In the genomic region with DNA sequence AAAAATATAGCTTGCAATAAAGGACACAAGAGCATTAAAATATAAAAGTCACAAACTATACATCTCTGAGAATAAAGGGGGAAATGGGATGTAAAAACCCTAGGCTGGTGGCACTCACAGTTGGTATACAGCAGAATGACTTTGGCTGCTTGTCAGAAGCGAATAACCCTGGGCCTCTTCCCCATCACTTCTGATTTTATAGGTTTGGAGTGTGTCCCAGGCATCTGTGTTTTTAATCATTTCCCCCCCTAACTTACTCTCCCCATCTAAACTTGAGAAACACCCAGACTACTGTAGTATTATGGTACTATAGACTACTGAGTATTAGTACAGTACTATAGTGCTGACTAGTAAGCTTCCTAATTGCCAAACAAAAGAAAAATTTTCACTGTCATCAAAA, we compare ENCODE assay signal across 20 cellular contexts. TPM values are rescaled to one million over a fixed set of nuclear protein-coding genes. Genes with fewer than 3 reads are reported as not detected.
DNase-seq lines count a peak whose midpoint lies in the region; ATAC-seq, FAIRE-seq and TF ChIP-seq lines count a peak whose summit lies in the region.
"Had no signal": no experiment of that assay in that cellular context is flagged by ENCODE, and none has a peak within 500 bp of the region (broad histone marks: within the 10 kb centered on the region; RNA-seq: fewer than 3 reads in every experiment).

No MANE protein-coding gene starts in this region.

- peaks cover 0 to 7% (median 3%) of the 10 kb centered on the region in 5 experiments for H3K9me3 Mint-ChIP-seq in brain
- no peaks in the 10 kb centered on the region for H3K9me3 Mint-ChIP-seq in activated T-helper 1 cell treated with anti-CD3 and anti-CD28 coated beads, Interleukin-12 subunit alpha, Interleukin-12 subunit beta, Interleukin-2, Interleukin-4 antibody, amounts not matched to agents 30 ng/mL and 10 ng/mL and 1 ng/mL, durations not matched to agents 14 hours and 24 hours and 36 hours
- no peaks in the 10 kb centered on the region for H3K9me3 Mint-ChIP-seq in activated CD4-positive, alpha-beta memory T cell treated with anti-CD3 and anti-CD28 coated beads for 36 hours
- H3K9me3 Mint-ChIP-seq: IgD-negative memory B cell had no signal

- intact Hi-C loops in activated T-helper 1 cell treated with anti-CD3 and anti-CD28 coated beads, Interleukin-12 subunit alpha, Interleukin-12 subunit beta, Interleukin-2, Interleukin-4 antibody, amounts not matched to agents 30 ng/mL and 10 ng/mL and 1 ng/mL, durations not matched to agents 14 hours and 24 hours and 36 hours (cut with micrococcal nuclease): loop anchor here (2.0 kb wide), 2 partner anchors 53 to 407 kb away; no protein-coding TSS in a partner anchor
- intact Hi-C loops in activated CD4-positive, alpha-beta memory T cell treated with anti-CD3 and anti-CD28 coated beads for 36 hours (cut with micrococcal nuclease): no loop called here

- no peak for TF ChIP-seq CTCF in DND-41 (IDR thresholded peaks at IDR 0.05; ENCODE audit: borderline replicate concordance, extremely low read depth, low read length, poor library complexity, severe bottlenecking)
- no peak for TF ChIP-seq CTCF in brain (conservative IDR thresholded peaks at IDR 0.05)
- TF ChIP-seq CTCF in RWPE1 (conservative IDR thresholded peaks at IDR 0.05; ENCODE audit: low read depth): no peak

- no peaks in the 10 kb centered on the region for H4K20me1 ChIP-seq in DND-41 (ENCODE audit: insufficient read depth, low read length)

- H3K36me3 Mint-ChIP-seq in brain: peaks cover 11% of the 10 kb centered on the region
- H3K36me3 Mint-ChIP-seq in activated T-helper 1 cell treated with anti-CD3 and anti-CD28 coated beads, Interleukin-12 subunit alpha, Interleukin-12 subunit beta, Interleukin-2, Interleukin-4 antibody, amounts not matched to agents 30 ng/mL and 10 ng/mL and 1 ng/mL, durations not matched to agents 14 hours and 24 hours and 36 hours (ENCODE audit: low read depth): peaks cover 6% of the 10 kb centered on the region
- H3K36me3 Mint-ChIP-seq in activated CD4-positive, alpha-beta memory T cell treated with anti-CD3 and anti-CD28 coated beads for 36 hours: peaks cover 5% of the 10 kb centered on the region

- peaks cover 36% of the 10 kb centered on the region for H3K4me1 Mint-ChIP-seq in brain
- H3K4me1 Mint-ChIP-seq in activated T-helper 1 cell treated with anti-CD3 and anti-CD28 coated beads, Interleukin-12 subunit alpha, Interleukin-12 subunit beta, Interleukin-2, Interleukin-4 antibody, amounts not matched to agents 30 ng/mL and 10 ng/mL and 1 ng/mL, durations not matched to agents 14 hours and 24 hours and 36 hours (ENCODE audit: low read depth): peaks cover 27% of the 10 kb centered on the region
- peaks cover 17% of the 10 kb centered on the region for H3K4me1 Mint-ChIP-seq in activated CD4-positive, alpha-beta memory T cell treated with anti-CD3 and anti-CD28 coated beads for 36 hours (ENCODE audit: low read depth)

- H3K36me3 ChIP-seq in DND-41 (ENCODE audit: insufficient read depth, low read length): no peaks in the 10 kb centered on the region
- H3K36me3 ChIP-seq: heart right ventricle, prostate gland, transverse colon had no signal

- peak overlapping the region; percentile 98 for H3K27ac ChIP-seq in DND-41 (ENCODE audit: low read length)
- no peak overlapping the region for H3K27ac ChIP-seq in RWPE1
- H3K27ac ChIP-seq: heart right ventricle, prostate gland, transverse colon had no signal

- H3K4me1 ChIP-seq in DND-41 (ENCODE audit: insufficient read depth, low read length): peaks cover 46% of the 10 kb centered on the region
- H3K4me1 ChIP-seq: Caco-2, prostate gland had no signal

- H3K27me3 ChIP-seq in DND-41 (ENCODE audit: insufficient read depth, low read length, poor library complexity): no peaks in the 10 kb centered on the region
- H3K27me3 ChIP-seq: esophagus squamous epithelium, heart right ventricle, transverse colon had no signal

- H3K4me2 ChIP-seq in DND-41 (ENCODE audit: insufficient read depth, low read length): peak overlapping the region; percentile 58
- H3K4me2 ChIP-seq: smooth muscle cell had no signal

- H3K4me3 ChIP-seq in DND-41 (ENCODE audit: low read depth in 1 of 2, low read length in 2 of 2): no peak overlapping the region
- H3K4me3 ChIP-seq: esophagus squamous epithelium, heart right ventricle, lung, prostate gland, smooth muscle cell, transverse colon had no signal

- H2AFZ ChIP-seq in DND-41 (ENCODE audit: low read depth, low read length): peak overlapping the region; percentile 26; the same call in 1 of the 2 replicates

- no peaks in the 10 kb centered on the region for H3K79me2 ChIP-seq in DND-41 (ENCODE audit: insufficient read depth, low read length)

- POLR2A ChIA-PET in activated CD4-positive, alpha-beta memory T cell treated with anti-CD3 and anti-CD28 coated beads for 36 hours (lab: Charles Lee): interaction anchor here (1.4 to 2.2 kb wide), 2 partner anchors 18 to 80 kb away, joined by 4 to 8 read pairs; a partner anchor contains a TSS
- POLR2A ChIA-PET in RWPE1 (lab: Yijun Ruan, JAX; ENCODE audit: low non-redundant PET): no interaction called here

- CTCF ChIA-PET in activated CD4-positive, alpha-beta memory T cell treated with anti-CD3 and anti-CD28 coated beads for 36 hours (lab: Charles Lee): interaction anchor here (1.1 to 1.6 kb wide), 3 partner anchors 19 to 45 kb away, joined by 3 to 5 read pairs (median 4); no protein-coding TSS in a partner anchor
- CTCF ChIA-PET in RWPE1 (lab: Yijun Ruan, JAX): no interaction called here

- DNase-seq in DMS 273 (lab: John Stamatoyannopoulos, UW; ENCODE audit: unreplicated experiment) (peak; percentile 90), DND-41 (peak; percentile 43), NCI-H2107 treated with DMSO at 0.1 percent for 48 hours (lab: John Stamatoyannopoulos, UW; ENCODE audit: unreplicated experiment) (peak; percentile 87), GM12891 (ENCODE audit: insufficient read length, low spot score) (no peak), RWPE1 (ENCODE audit: low spot score) (no peak)
- DNase-seq in activated T-helper 1 cell treated with anti-CD3 and anti-CD28 coated beads, Interleukin-12 subunit alpha, Interleukin-12 subunit beta, Interleukin-2, Interleukin-4 antibody, amounts not matched to agents 30 ng/mL and 10 ng/mL and 1 ng/mL, durations not matched to agents 14 hours and 24 hours and 36 hours (ENCODE audit: low spot score): no peak
- no peak for DNase-seq in activated CD4-positive, alpha-beta memory T cell treated with anti-CD3 and anti-CD28 coated beads for 36 hours
- DNase-seq: activated CD4-positive, alpha-beta T cell treated with anti-CD3 and anti-CD28 coated beads, Interleukin-2, amount 10 ng/mL, durations not matched to agents 7 days and 5 days; Caco-2; esophagus squamous epithelium; heart right ventricle; naive B cell; transverse colon had no signal

- TF ChIP-seq POLR2A in GM12891 (IDR thresholded peaks at IDR 0.05; ENCODE audit: low read depth, low read length): no peak

- ATAC-seq in DND-41 (ENCODE audit: insufficient read depth, low read depth): peak; percentile 39

- H3K4me3 Mint-ChIP-seq in brain: peak overlapping the region in 2 of 5 experiments; percentile 1 to 5
- H3K4me3 Mint-ChIP-seq in activated T-helper 1 cell treated with anti-CD3 and anti-CD28 coated beads, Interleukin-12 subunit alpha, Interleukin-12 subunit beta, Interleukin-2, Interleukin-4 antibody, amounts not matched to agents 30 ng/mL and 10 ng/mL and 1 ng/mL, durations not matched to agents 14 hours and 24 hours and 36 hours: no peak overlapping the region
- no peak overlapping the region for H3K4me3 Mint-ChIP-seq in activated CD4-positive, alpha-beta memory T cell treated with anti-CD3 and anti-CD28 coated beads for 36 hours
- H3K4me3 Mint-ChIP-seq: activated CD4-positive, alpha-beta T cell treated with anti-CD3 and anti-CD28 coated beads, Interleukin-2, amount 10 ng/mL, durations not matched to agents 7 days and 5 days; B cell; naive B cell had no signal

- no peaks in the 10 kb centered on the region for H3K27me3 Mint-ChIP-seq in brain
- H3K27me3 Mint-ChIP-seq in activated T-helper 1 cell treated with anti-CD3 and anti-CD28 coated beads, Interleukin-12 subunit alpha, Interleukin-12 subunit beta, Interleukin-2, Interleukin-4 antibody, amounts not matched to agents 30 ng/mL and 10 ng/mL and 1 ng/mL, durations not matched to agents 14 hours and 24 hours and 36 hours (ENCODE audit: insufficient read depth): peaks cover 2% of the 10 kb centered on the region
- no peaks in the 10 kb centered on the region for H3K27me3 Mint-ChIP-seq in activated CD4-positive, alpha-beta memory T cell treated with anti-CD3 and anti-CD28 coated beads for 36 hours
- H3K27me3 Mint-ChIP-seq: activated CD4-positive, alpha-beta T cell treated with anti-CD3 and anti-CD28 coated beads, Interleukin-2, amount 10 ng/mL, durations not matched to agents 7 days and 5 days; B cell; IgD-negative memory B cell; naive B cell had no signal

- peak overlapping the region; percentile 61 for H3K9ac ChIP-seq in DND-41 (ENCODE audit: low read depth, low read length)

- FAIRE-seq in GM12891 (lab: Jason Lieb, UNC): no peak
- FAIRE-seq: H1 had no signal

- H3K9me3 ChIP-seq in DND-41 (ENCODE audit: insufficient read depth, low read length, severe bottlenecking): no peaks in the 10 kb centered on the region
- H3K9me3 ChIP-seq: Caco-2, esophagus squamous epithelium, heart right ventricle, prostate gland, transverse colon had no signal

- peak overlapping the region in 4 of 5 experiments; percentile 77 to 98 (median 96) for H3K27ac Mint-ChIP-seq in brain
- no peak overlapping the region for H3K27ac Mint-ChIP-seq in activated T-helper 1 cell treated with anti-CD3 and anti-CD28 coated beads, Interleukin-12 subunit alpha, Interleukin-12 subunit beta, Interleukin-2, Interleukin-4 antibody, amounts not matched to agents 30 ng/mL and 10 ng/mL and 1 ng/mL, durations not matched to agents 14 hours and 24 hours and 36 hours
- H3K27ac Mint-ChIP-seq in activated CD4-positive, alpha-beta memory T cell treated with anti-CD3 and anti-CD28 coated beads for 36 hours: no peak overlapping the region
- H3K27ac Mint-ChIP-seq: B cell had no signal

TF ChIP-seq in GM12891, 5 proteins besides CTCF, POLR2A, EP300 and RAD21:
- no peak for TF ChIP-seq POU2F2 (IDR thresholded peaks at IDR 0.05; ENCODE audit: low read depth, low read length)
- TF ChIP-seq TAF1 (IDR thresholded peaks at IDR 0.05; ENCODE audit: low read depth, low read length): no peak
- TF ChIP-seq SPI1 (IDR thresholded peaks at IDR 0.05; ENCODE audit: low read depth, low read length): no peak
- no peak for TF ChIP-seq PAX5 (IDR thresholded peaks at IDR 0.05; ENCODE audit: insufficient read depth, low read length, severe bottlenecking)
- TF ChIP-seq POLR2AphosphoS5 (IDR thresholded peaks at IDR 0.05; ENCODE audit: low read depth, low read length): no peak

RNA-seq across cellular contexts. Expression of a gene that starts 1.8 kb away (rescaled TPM):
- 57.1 TPM for polyA plus RNA-seq in brain (ENCODE audit: insufficient read depth, low read depth, low replicate concordance)
- 106 and 110 TPM in 2 replicates for total RNA-seq in activated T-helper 1 cell treated with anti-CD3 and anti-CD28 coated beads, Interleukin-12 subunit alpha, Interleukin-12 subunit beta, Interleukin-2, Interleukin-4 antibody, amounts not matched to agents 30 ng/mL and 10 ng/mL and 1 ng/mL, durations not matched to agents 14 hours and 24 hours and 36 hours
- 80.1 TPM for polyA plus RNA-seq in GM12891 (2012; ENCODE audit: low read depth, missing spikeins)
- 100 to 1,000 TPM; 214 to 220 TPM for total RNA-seq in activated CD4-positive, alpha-beta memory T cell treated with anti-CD3 and anti-CD28 coated beads for 36 hours

Comparison
In these comparisons a context has a peak if more than half of its experiments do, and no peak if none do; other contexts are left out.
1. DNase-seq: peak in DMS 273 (single experiment), DND-41 (single experiment) and NCI-H2107 treated with DMSO at 0.1 percent for 48 hours (single experiment); none in activated T-helper 1 cell treated with anti-CD3 and anti-CD28 coated beads, Interleukin-12 subunit alpha, Interleukin-12 subunit beta, Interleukin-2, Interleukin-4 antibody, amounts not matched to agents 30 ng/mL and 10 ng/mL and 1 ng/mL, durations not matched to agents 14 hours and 24 hours and 36 hours (single experiment), GM12891 (single experiment), activated CD4-positive, alpha-beta memory T cell treated with anti-CD3 and anti-CD28 coated beads for 36 hours (single experiment) and RWPE1 (single experiment).
2. H3K27ac Mint-ChIP-seq: peak in brain (4 of 5); none in activated T-helper 1 cell treated with anti-CD3 and anti-CD28 coated beads, Interleukin-12 subunit alpha, Interleukin-12 subunit beta, Interleukin-2, Interleukin-4 antibody, amounts not matched to agents 30 ng/mL and 10 ng/mL and 1 ng/mL, durations not matched to agents 14 hours and 24 hours and 36 hours (single experiment) and activated CD4-positive, alpha-beta memory T cell treated with anti-CD3 and anti-CD28 coated beads for 36 hours (single experiment).